Comparison of ENCODE assay signal across 8 cellular contexts in genomic region chr7:129610709-129611245, GRCh38. TPM values are rescaled to one million over a fixed set of nuclear protein-coding genes. Genes with fewer than 3 reads are reported as not detected.
A peak's percentile ranks its signal among the peaks of the same experiment; 100 is the strongest.
DNase-seq lines count a peak whose midpoint lies in the region; ATAC-seq and TF ChIP-seq lines count a peak whose summit lies in the region.

No MANE protein-coding gene starts in this region.

- peak overlapping the region; percentile 84 to 99 for H3K9ac ChIP-seq in colonic mucosa (ENCODE audit: low read depth in 2 of 2, low read length in 2 of 2)

- peaks cover 13% of the 10 kb centered on the region for H3K36me3 Mint-ChIP-seq in natural killer cell treated with Interleukin-12 subunit alpha and Interleukin-12 subunit beta and Interleukin-15 and Interleukin-18, amount 100 ng/mL, for 72 hours

- no peaks in the 10 kb centered on the region for H3K9me3 Mint-ChIP-seq in natural killer cell treated with Interleukin-12 subunit alpha and Interleukin-12 subunit beta and Interleukin-15 and Interleukin-18, amount 100 ng/mL, for 72 hours

- H3K27me3 ChIP-seq in colonic mucosa: no peaks in the 10 kb centered on the region

- H3K27ac Mint-ChIP-seq in natural killer cell treated with Interleukin-12 subunit alpha and Interleukin-12 subunit beta and Interleukin-15 and Interleukin-18, amount 100 ng/mL, for 72 hours: peak overlapping the region; percentile 97

- peaks cover 40 to 49% of the 10 kb centered on the region in 2 donors for H3K4me1 Mint-ChIP-seq in natural killer cell treated with Interleukin-12 subunit alpha and Interleukin-12 subunit beta and Interleukin-15 and Interleukin-18, amount 100 ng/mL, for 72 hours (ENCODE audit: low read depth in 2 of 2)

- TF ChIP-seq CTCF in C4-2B (conservative IDR thresholded peaks at IDR 0.05): no peak
- no peak for TF ChIP-seq CTCF in colonic mucosa (IDR thresholded peaks at IDR 0.05)

- no peaks in the 10 kb centered on the region for H3K9me3 ChIP-seq in colonic mucosa

- H3K36me3 ChIP-seq in colonic mucosa: no peaks in the 10 kb centered on the region

- H3K27ac ChIP-seq in C4-2B: peak overlapping the region; percentile 97
- peak overlapping the region; percentile 87 for H3K27ac ChIP-seq in colonic mucosa

- no peaks in the 10 kb centered on the region for H3K4me1 ChIP-seq in colonic mucosa

- peak; percentile 59 for DNase-seq in NCI-H69 (lab: John Stamatoyannopoulos, UW)
- DNase-seq in colonic mucosa: peak; percentile 29
- DNase-seq in natural killer cell treated with Interleukin-12 subunit alpha and Interleukin-12 subunit beta and Interleukin-15 and Interleukin-18, amount 100 ng/mL, for 72 hours (ENCODE audit: low spot score): no peak
- no peak for DNase-seq in islet precursor cell

- peak overlapping the region; percentile 66 for H3K4me3 ChIP-seq in colonic mucosa

- H3K27me3 Mint-ChIP-seq in natural killer cell treated with Interleukin-12 subunit alpha and Interleukin-12 subunit beta and Interleukin-15 and Interleukin-18, amount 100 ng/mL, for 72 hours: no peaks in the 10 kb centered on the region

- no peak for ATAC-seq in natural killer cell treated with Interleukin-12 subunit alpha and Interleukin-12 subunit beta and Interleukin-15 and Interleukin-18, amount 100 ng/mL, for 72 hours
- ATAC-seq in HG02571 (IDR thresholded peaks at IDR 0.05; ENCODE audit: unreplicated experiment) (no peak), HG03354 (IDR thresholded peaks at IDR 0.05; ENCODE audit: poor library complexity, severe bottlenecking, unreplicated experiment) (no peak), GM21737 (IDR thresholded peaks at IDR 0.05; ENCODE audit: unreplicated experiment) (no peak)

- H3K4me3 Mint-ChIP-seq in natural killer cell treated with Interleukin-12 subunit alpha and Interleukin-12 subunit beta and Interleukin-15 and Interleukin-18, amount 100 ng/mL, for 72 hours: peak overlapping the region; percentile 99

- intact Hi-C loops in colonic mucosa (cut with DNase I): loop anchor here (5.0 kb wide), 1 partner anchor 217 kb away; no protein-coding TSS in a partner anchor

RNA-seq across cellular contexts. Expression of gene NRF1, which starts 0.7 kb away (rescaled TPM):
- 10 to 100 TPM; 13.4 to 15.7 TPM for total RNA-seq in colonic mucosa
- 10 to 100 TPM; 27.6 to 31.9 TPM for total RNA-seq in natural killer cell treated with Interleukin-12 subunit alpha and Interleukin-12 subunit beta and Interleukin-15 and Interleukin-18, amount 100 ng/mL, for 72 hours

Comparison
In these comparisons a context has a peak if more than half of its experiments do, and no peak if none do; other contexts are left out.
1. DNase-seq: peak in NCI-H69 (single experiment) and colonic mucosa (single experiment); none in natural killer cell treated with Interleukin-12 subunit alpha and Interleukin-12 subunit beta and Interleukin-15 and Interleukin-18, amount 100 ng/mL, for 72 hours (single experiment) and islet precursor cell (single experiment).